ENCODE assay signal across 1 cellular context in genomic region chr6:108707328-108707976, GRCh38.
TF ChIP-seq lines count a peak whose summit lies in the region.

No MANE protein-coding gene starts in this region.

TF ChIP-seq in HepG2, 621 proteins besides CTCF, POLR2A, EP300 and RAD21 (continued from another document and continues in another):
- TF ChIP-seq, protein P1, sequence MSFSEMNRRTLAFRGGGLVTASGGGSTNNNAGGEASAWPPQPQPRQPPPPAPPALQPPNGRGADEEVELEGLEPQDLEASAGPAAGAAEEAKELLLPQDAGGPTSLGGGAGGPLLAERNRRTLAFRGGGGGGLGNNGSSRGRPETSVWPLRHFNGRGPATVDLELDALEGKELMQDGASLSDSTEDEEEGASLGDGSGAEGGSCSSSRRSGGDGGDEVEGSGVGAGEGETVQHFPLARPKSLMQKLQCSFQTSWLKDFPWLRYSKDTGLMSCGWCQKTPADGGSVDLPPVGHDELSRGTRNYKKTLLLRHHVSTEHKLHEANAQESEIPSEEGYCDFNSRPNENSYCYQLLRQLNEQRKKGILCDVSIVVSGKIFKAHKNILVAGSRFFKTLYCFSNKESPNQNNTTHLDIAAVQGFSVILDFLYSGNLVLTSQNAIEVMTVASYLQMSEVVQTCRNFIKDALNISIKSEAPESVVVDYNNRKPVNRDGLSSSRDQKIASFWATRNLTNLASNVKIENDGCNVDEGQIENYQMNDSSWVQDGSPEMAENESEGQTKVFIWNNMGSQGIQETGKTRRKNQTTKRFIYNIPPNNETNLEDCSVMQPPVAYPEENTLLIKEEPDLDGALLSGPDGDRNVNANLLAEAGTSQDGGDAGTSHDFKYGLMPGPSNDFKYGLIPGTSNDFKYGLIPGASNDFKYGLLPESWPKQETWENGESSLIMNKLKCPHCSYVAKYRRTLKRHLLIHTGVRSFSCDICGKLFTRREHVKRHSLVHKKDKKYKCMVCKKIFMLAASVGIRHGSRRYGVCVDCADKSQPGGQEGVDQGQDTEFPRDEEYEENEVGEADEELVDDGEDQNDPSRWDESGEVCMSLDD (CRISPR knock-in tag; IDR thresholded peaks at IDR 0.05; ENCODE audit: borderline replicate concordance): no peak
- no peak for TF ChIP-seq ZNF576 (CRISPR knock-in tag; IDR thresholded peaks at IDR 0.05)
- TF ChIP-seq HIVEP1 (CRISPR knock-in tag; IDR thresholded peaks at IDR 0.05): no peak
- TF ChIP-seq SOX5 (CRISPR knock-in tag; IDR thresholded peaks at IDR 0.05; ENCODE audit: borderline replicate concordance): peak; percentile 49; the same call in 1 of the 2 replicates
- TF ChIP-seq ZNF674 (CRISPR knock-in tag; IDR thresholded peaks at IDR 0.05; ENCODE audit: low read depth): no peak
- no peak for TF ChIP-seq NFIC (IDR thresholded peaks at IDR 0.05; ENCODE audit: low read length)
- TF ChIP-seq ZNF383 (CRISPR knock-in tag; IDR thresholded peaks at IDR 0.05; ENCODE audit: borderline replicate concordance): no peak
- no peak for TF ChIP-seq IRF1 (CRISPR knock-in tag; IDR thresholded peaks at IDR 0.05; ENCODE audit: low read depth)
- TF ChIP-seq HCFC1 (IDR thresholded peaks at IDR 0.05; ENCODE audit: low read depth, low read length): no peak
- no peak for TF ChIP-seq ZNF598 (CRISPR knock-in tag; IDR thresholded peaks at IDR 0.05; ENCODE audit: borderline replicate concordance)
- no peak for TF ChIP-seq ZZZ3 (CRISPR knock-in tag; IDR thresholded peaks at IDR 0.05; ENCODE audit: borderline replicate concordance)
- TF ChIP-seq, protein P2, sequence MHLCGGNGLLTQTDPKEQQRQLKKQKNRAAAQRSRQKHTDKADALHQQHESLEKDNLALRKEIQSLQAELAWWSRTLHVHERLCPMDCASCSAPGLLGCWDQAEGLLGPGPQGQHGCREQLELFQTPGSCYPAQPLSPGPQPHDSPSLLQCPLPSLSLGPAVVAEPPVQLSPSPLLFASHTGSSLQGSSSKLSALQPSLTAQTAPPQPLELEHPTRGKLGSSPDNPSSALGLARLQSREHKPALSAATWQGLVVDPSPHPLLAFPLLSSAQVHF (CRISPR knock-in tag; IDR thresholded peaks at IDR 0.05): no peak
- no peak for TF ChIP-seq KDM2A (CRISPR knock-in tag; IDR thresholded peaks at IDR 0.05; ENCODE audit: borderline replicate concordance, low read depth)
- peak; percentile 46 for TF ChIP-seq GATAD2A (CRISPR knock-in tag; IDR thresholded peaks at IDR 0.05)
- TF ChIP-seq ZNF24 (IDR thresholded peaks at IDR 0.05): no peak
- peak; percentile 60; the same call in 1 of the 2 replicates for TF ChIP-seq FOXK1 (CRISPR knock-in tag; IDR thresholded peaks at IDR 0.05; ENCODE audit: borderline replicate concordance, low read depth)
- TF ChIP-seq, protein P3, sequence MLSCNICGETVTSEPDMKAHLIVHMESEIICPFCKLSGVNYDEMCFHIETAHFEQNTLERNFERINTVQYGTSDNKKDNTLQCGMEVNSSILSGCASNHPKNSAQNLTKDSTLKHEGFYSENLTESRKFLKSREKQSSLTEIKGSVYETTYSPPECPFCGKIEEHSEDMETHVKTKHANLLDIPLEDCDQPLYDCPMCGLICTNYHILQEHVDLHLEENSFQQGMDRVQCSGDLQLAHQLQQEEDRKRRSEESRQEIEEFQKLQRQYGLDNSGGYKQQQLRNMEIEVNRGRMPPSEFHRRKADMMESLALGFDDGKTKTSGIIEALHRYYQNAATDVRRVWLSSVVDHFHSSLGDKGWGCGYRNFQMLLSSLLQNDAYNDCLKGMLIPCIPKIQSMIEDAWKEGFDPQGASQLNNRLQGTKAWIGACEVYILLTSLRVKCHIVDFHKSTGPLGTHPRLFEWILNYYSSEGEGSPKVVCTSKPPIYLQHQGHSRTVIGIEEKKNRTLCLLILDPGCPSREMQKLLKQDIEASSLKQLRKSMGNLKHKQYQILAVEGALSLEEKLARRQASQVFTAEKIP (CRISPR knock-in tag; IDR thresholded peaks at IDR 0.05; ENCODE audit: borderline replicate concordance): no peak
- TF ChIP-seq TOPORS (CRISPR knock-in tag; IDR thresholded peaks at IDR 0.05): no peak
- TF ChIP-seq NCOA2 (CRISPR knock-in tag; IDR thresholded peaks at IDR 0.05): no peak
- TF ChIP-seq NFYB (CRISPR knock-in tag; IDR thresholded peaks at IDR 0.05): peak; percentile 30; the same call in 1 of the 2 replicates
- no peak for TF ChIP-seq ZNF17 (CRISPR knock-in tag; IDR thresholded peaks at IDR 0.05)
- TF ChIP-seq SRSF4 (IDR thresholded peaks at IDR 0.05; ENCODE audit: low read depth, low read length, poor library complexity, severe bottlenecking): no peak
- TF ChIP-seq ZNF180 (CRISPR knock-in tag; IDR thresholded peaks at IDR 0.05; ENCODE audit: borderline replicate concordance, low read depth): no peak
- no peak for TF ChIP-seq NFATC3 (CRISPR knock-in tag; IDR thresholded peaks at IDR 0.05)
- TF ChIP-seq BHLHE40 (IDR thresholded peaks at IDR 0.05; ENCODE audit: low read length): 0 out of 2 replicates have a peak, but pooled peaks have one; percentile 42
- TF ChIP-seq, protein P4, sequence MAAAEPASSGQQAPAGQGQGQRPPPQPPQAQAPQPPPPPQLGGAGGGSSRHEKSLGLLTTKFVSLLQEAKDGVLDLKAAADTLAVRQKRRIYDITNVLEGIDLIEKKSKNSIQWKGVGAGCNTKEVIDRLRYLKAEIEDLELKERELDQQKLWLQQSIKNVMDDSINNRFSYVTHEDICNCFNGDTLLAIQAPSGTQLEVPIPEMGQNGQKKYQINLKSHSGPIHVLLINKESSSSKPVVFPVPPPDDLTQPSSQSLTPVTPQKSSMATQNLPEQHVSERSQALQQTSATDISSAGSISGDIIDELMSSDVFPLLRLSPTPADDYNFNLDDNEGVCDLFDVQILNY (CRISPR knock-in tag; conservative IDR thresholded peaks at IDR 0.05): no peak
- no peak; the same call in 1 of the 2 replicates for TF ChIP-seq ARID4A (CRISPR knock-in tag; IDR thresholded peaks at IDR 0.05; ENCODE audit: borderline replicate concordance)
- TF ChIP-seq RELA (CRISPR knock-in tag; IDR thresholded peaks at IDR 0.05): no peak
- no peak for TF ChIP-seq CHD4 (IDR thresholded peaks at IDR 0.05; ENCODE audit: borderline replicate concordance, low read length)
- TF ChIP-seq ZBTB37 (CRISPR knock-in tag; IDR thresholded peaks at IDR 0.05): no peak
- TF ChIP-seq GMEB2 (CRISPR knock-in tag; IDR thresholded peaks at IDR 0.05; ENCODE audit: low read depth): no peak
- TF ChIP-seq, protein P5, sequence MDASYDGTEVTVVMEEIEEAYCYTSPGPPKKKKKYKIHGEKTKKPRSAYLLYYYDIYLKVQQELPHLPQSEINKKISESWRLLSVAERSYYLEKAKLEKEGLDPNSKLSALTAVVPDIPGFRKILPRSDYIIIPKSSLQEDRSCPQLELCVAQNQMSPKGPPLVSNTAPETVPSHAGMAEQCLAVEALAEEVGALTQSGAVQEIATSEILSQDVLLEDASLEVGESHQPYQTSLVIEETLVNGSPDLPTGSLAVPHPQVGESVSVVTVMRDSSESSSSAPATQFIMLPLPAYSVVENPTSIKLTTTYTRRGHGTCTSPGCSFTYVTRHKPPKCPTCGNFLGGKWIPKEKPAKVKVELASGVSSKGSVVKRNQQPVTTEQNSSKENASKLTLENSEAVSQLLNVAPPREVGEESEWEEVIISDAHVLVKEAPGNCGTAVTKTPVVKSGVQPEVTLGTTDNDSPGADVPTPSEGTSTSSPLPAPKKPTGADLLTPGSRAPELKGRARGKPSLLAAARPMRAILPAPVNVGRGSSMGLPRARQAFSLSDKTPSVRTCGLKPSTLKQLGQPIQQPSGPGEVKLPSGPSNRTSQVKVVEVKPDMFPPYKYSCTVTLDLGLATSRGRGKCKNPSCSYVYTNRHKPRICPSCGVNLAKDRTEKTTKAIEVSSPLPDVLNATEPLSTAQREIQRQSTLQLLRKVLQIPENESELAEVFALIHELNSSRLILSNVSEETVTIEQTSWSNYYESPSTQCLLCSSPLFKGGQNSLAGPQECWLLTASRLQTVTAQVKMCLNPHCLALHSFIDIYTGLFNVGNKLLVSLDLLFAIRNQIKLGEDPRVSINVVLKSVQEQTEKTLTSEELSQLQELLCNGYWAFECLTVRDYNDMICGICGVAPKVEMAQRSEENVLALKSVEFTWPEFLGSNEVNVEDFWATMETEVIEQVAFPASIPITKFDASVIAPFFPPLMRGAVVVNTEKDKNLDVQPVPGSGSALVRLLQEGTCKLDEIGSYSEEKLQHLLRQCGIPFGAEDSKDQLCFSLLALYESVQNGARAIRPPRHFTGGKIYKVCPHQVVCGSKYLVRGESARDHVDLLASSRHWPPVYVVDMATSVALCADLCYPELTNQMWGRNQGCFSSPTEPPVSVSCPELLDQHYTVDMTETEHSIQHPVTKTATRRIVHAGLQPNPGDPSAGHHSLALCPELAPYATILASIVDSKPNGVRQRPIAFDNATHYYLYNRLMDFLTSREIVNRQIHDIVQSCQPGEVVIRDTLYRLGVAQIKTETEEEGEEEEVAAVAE (CRISPR knock-in tag; IDR thresholded peaks at IDR 0.05; ENCODE audit: borderline replicate concordance): peak; percentile 63; the same call in 1 of the 2 replicates
- no peak for TF ChIP-seq ZNF720 (CRISPR knock-in tag; IDR thresholded peaks at IDR 0.05)
- no peak for TF ChIP-seq ZNF883 (CRISPR knock-in tag; IDR thresholded peaks at IDR 0.05; ENCODE audit: not compliant biosample characterization)
- no peak for TF ChIP-seq AKAP8 (CRISPR knock-in tag; IDR thresholded peaks at IDR 0.05)
- no peak for TF ChIP-seq THYN1 (CRISPR knock-in tag; IDR thresholded peaks at IDR 0.05; ENCODE audit: borderline replicate concordance, low read depth)
- 0 out of 2 replicates have a peak, but pooled peaks have one; percentile 34 for TF ChIP-seq BCL6 (CRISPR knock-in tag; IDR thresholded peaks at IDR 0.05)
- TF ChIP-seq ZFP37 (CRISPR knock-in tag; IDR thresholded peaks at IDR 0.05; ENCODE audit: borderline replicate concordance): no peak
- TF ChIP-seq SOX6 (IDR thresholded peaks at IDR 0.05): no peak
- peak; percentile 52 for TF ChIP-seq SOX6 (CRISPR knock-in tag; IDR thresholded peaks at IDR 0.05)
- TF ChIP-seq MAFF (IDR thresholded peaks at IDR 0.05; ENCODE audit: low read depth, low read length): no peak
